Comparison of ENCODE assay signal across 19 cellular contexts in genomic region chr19:11574689-11575088, GRCh38. TPM values are rescaled to one million over a fixed set of nuclear protein-coding genes. Genes with fewer than 3 reads are reported as not detected.
DNase-seq lines count a peak whose midpoint lies in the region; ATAC-seq, FAIRE-seq and TF ChIP-seq lines count a peak whose summit lies in the region.
"Had no signal": no experiment of that assay in that cellular context is flagged by ENCODE, and none has a peak within 500 bp of the region (broad histone marks: within the 10 kb centered on the region; RNA-seq: fewer than 3 reads in every experiment).

No MANE protein-coding gene starts in this region.

- no peaks in the 10 kb centered on the region for H3K79me2 ChIP-seq in mammary epithelial cell (ENCODE audit: insufficient read depth, low read length)

- no peaks in the 10 kb centered on the region for H3K9me3 Mint-ChIP-seq in activated CD4-positive, alpha-beta T cell treated with anti-CD3 and anti-CD28 coated beads for 36 hours (ENCODE audit: low read depth)
- H3K9me3 Mint-ChIP-seq in activated T-helper 17 cell treated with anti-CD3 and anti-CD28 coated beads, Interleukin-2, amount 50 U/mL, for 72 hours: no peaks in the 10 kb centered on the region
- no peaks in the 10 kb centered on the region for H3K9me3 Mint-ChIP-seq in stimulated activated effector memory CD8-positive, alpha-beta T cell treated with anti-CD3 and anti-CD28 coated beads, Interleukin-12 subunit alpha, Interleukin-12 subunit beta, amount 100 ng/mL, for 72 hours
- H3K9me3 Mint-ChIP-seq: HFFc6 had no signal

- dilution Hi-C loops in mammary epithelial cell (cut with HindIII; ENCODE audit: low sequenced_read_pairs): loop anchor here (5.0 kb wide), 1 partner anchor 72 kb away; no protein-coding TSS in a partner anchor

- no peaks in the 10 kb centered on the region for H3K36me3 Mint-ChIP-seq in activated CD4-positive, alpha-beta T cell treated with anti-CD3 and anti-CD28 coated beads for 36 hours (ENCODE audit: low read depth)
- H3K36me3 Mint-ChIP-seq in activated T-helper 17 cell treated with anti-CD3 and anti-CD28 coated beads, Interleukin-2, amount 50 U/mL, for 72 hours (ENCODE audit: low read depth): no peaks in the 10 kb centered on the region
- H3K36me3 Mint-ChIP-seq in stimulated activated effector memory CD8-positive, alpha-beta T cell treated with anti-CD3 and anti-CD28 coated beads, Interleukin-12 subunit alpha, Interleukin-12 subunit beta, amount 100 ng/mL, for 72 hours: peaks cover 7% of the 10 kb centered on the region

- no peak overlapping the region for H3K4me3 ChIP-seq in mammary epithelial cell (replicated peaks in 1 of 3; ENCODE audit: insufficient read depth in 1 of 3, low read depth in 2 of 3, low read length in 3 of 3)

- no peaks in the 10 kb centered on the region for H3K36me3 ChIP-seq in mammary epithelial cell (ENCODE audit: insufficient read depth, low read length)

- H3K27ac Mint-ChIP-seq in activated CD4-positive, alpha-beta T cell treated with anti-CD3 and anti-CD28 coated beads for 36 hours: no peak overlapping the region
- H3K27ac Mint-ChIP-seq in activated T-helper 17 cell treated with anti-CD3 and anti-CD28 coated beads, Interleukin-2, amount 50 U/mL, for 72 hours: no peak overlapping the region
- no peak overlapping the region for H3K27ac Mint-ChIP-seq in stimulated activated effector memory CD8-positive, alpha-beta T cell treated with anti-CD3 and anti-CD28 coated beads, Interleukin-12 subunit alpha, Interleukin-12 subunit beta, amount 100 ng/mL, for 72 hours
- H3K27ac Mint-ChIP-seq: HFFc6 had no signal

- no peak overlapping the region for H2AFZ ChIP-seq in mammary epithelial cell (ENCODE audit: low read depth, low read length)

- peak; percentile 29 for DNase-seq in activated CD4-positive, alpha-beta T cell treated with anti-CD3 and anti-CD28 coated beads for 36 hours
- DNase-seq in activated CD4-positive, alpha-beta T cell treated with anti-CD3 and anti-CD28 coated beads for 48 hours: no peak
- DNase-seq in GM18507 (ENCODE audit: extremely low spot score, insufficient read length, low read depth): no peak
- no peak for DNase-seq in stimulated activated effector memory CD8-positive, alpha-beta T cell treated with anti-CD3 and anti-CD28 coated beads, Interleukin-12 subunit alpha, Interleukin-12 subunit beta, amount 100 ng/mL, for 72 hours (ENCODE audit: low spot score in 2 of 2)
- no peak for DNase-seq in mammary epithelial cell
- no peak for DNase-seq in stimulated activated CD4-positive, alpha-beta T cell treated with anti-CD3 and anti-CD28 coated beads, Interleukin-15, amount 100 ng/mL, for 24 hours
- DNase-seq in medulla oblongata (ENCODE audit: extremely low spot score): no peak
- DNase-seq: COR-L47, DMS153, HFFc6, KG1, NCI-H1048, NCI-H774, SHP77 had no signal

- peaks cover 10% of the 10 kb centered on the region for H3K4me1 Mint-ChIP-seq in activated CD4-positive, alpha-beta T cell treated with anti-CD3 and anti-CD28 coated beads for 36 hours
- no peaks in the 10 kb centered on the region for H3K4me1 Mint-ChIP-seq in activated T-helper 17 cell treated with anti-CD3 and anti-CD28 coated beads, Interleukin-2, amount 50 U/mL, for 72 hours
- H3K4me1 Mint-ChIP-seq in stimulated activated effector memory CD8-positive, alpha-beta T cell treated with anti-CD3 and anti-CD28 coated beads, Interleukin-12 subunit alpha, Interleukin-12 subunit beta, amount 100 ng/mL, for 72 hours: peaks cover 7% of the 10 kb centered on the region

- no peaks in the 10 kb centered on the region for H4K20me1 ChIP-seq in mammary epithelial cell (ENCODE audit: insufficient read depth, low read length)

- WGBS in mammary epithelial cell (ENCODE audit: low coverage, missing lambda C conversion rate): 87% methylated on average over 6 of the region's 9 CpGs

- H3K9ac ChIP-seq in mammary epithelial cell (ENCODE audit: insufficient read depth, low read length): no peak overlapping the region

- BruUV-seq in mammary epithelial cell (replicated peaks; lab: Mats Ljungman, UMichigan): no TSS peak

- POLR2A ChIA-PET in activated CD4-positive, alpha-beta T cell treated with anti-CD3 and anti-CD28 coated beads for 36 hours (lab: Charles Lee): no interaction called here

- H3K4me2 ChIP-seq in mammary epithelial cell (ENCODE audit: insufficient read depth, low read depth, low read length): no peak overlapping the region

- H3K9me3 ChIP-seq in mammary epithelial cell (replicated peaks; ENCODE audit: insufficient read depth, low read length): no peaks in the 10 kb centered on the region

- in situ Hi-C loops in mammary epithelial cell (cut with MboI; ENCODE audit: low sequenced_read_pairs in 2 of 2): loop anchor here in 1 of 2 donors (5.0 kb wide), 1 partner anchor 92 kb away; the partner anchor contains the start of gene ELAVL3

- CTCF ChIA-PET in activated CD4-positive, alpha-beta T cell treated with anti-CD3 and anti-CD28 coated beads for 36 hours (lab: Charles Lee): no interaction called here
- CTCF ChIA-PET in mammary epithelial cell (lab: Charles Lee; ENCODE audit: low non-redundant PET): no interaction called here

- ATAC-seq in activated CD4-positive, alpha-beta T cell treated with anti-CD3 and anti-CD28 coated beads for 36 hours: no peak
- ATAC-seq in activated T-helper 17 cell treated with anti-CD3 and anti-CD28 coated beads, Interleukin-2, amount 50 U/mL, for 72 hours (replicated peaks): peak; percentile 81
- peak; percentile 72 for ATAC-seq in stimulated activated effector memory CD8-positive, alpha-beta T cell treated with anti-CD3 and anti-CD28 coated beads, Interleukin-12 subunit alpha, Interleukin-12 subunit beta, amount 100 ng/mL, for 72 hours
- ATAC-seq: Panc1 had no signal

- no peaks in the 10 kb centered on the region for H3K27me3 Mint-ChIP-seq in activated CD4-positive, alpha-beta T cell treated with anti-CD3 and anti-CD28 coated beads for 36 hours
- no peaks in the 10 kb centered on the region for H3K27me3 Mint-ChIP-seq in activated T-helper 17 cell treated with anti-CD3 and anti-CD28 coated beads, Interleukin-2, amount 50 U/mL, for 72 hours

- intact Hi-C loops in activated CD4-positive, alpha-beta T cell treated with anti-CD3 and anti-CD28 coated beads for 36 hours (cut with DNase I, micrococcal nuclease): no loop called here
- intact Hi-C loops in mammary epithelial cell (cut with micrococcal nuclease): no loop called here

- H3K27me3 ChIP-seq in mammary epithelial cell (ENCODE audit: insufficient read depth, low read length): no peaks in the 10 kb centered on the region

- no peak overlapping the region for H3K27ac ChIP-seq in mammary epithelial cell (ENCODE audit: insufficient read depth, low read depth, low read length)
- H3K27ac ChIP-seq: 22Rv1, C4-2B had no signal

- peak; percentile 67 for FAIRE-seq in GM18507 (lab: Jason Lieb, UNC)
- FAIRE-seq: H1 had no signal

- no peak for TF ChIP-seq CTCF in mammary epithelial cell (conservative IDR thresholded peaks at IDR 0.05 in 1 of 2, IDR thresholded peaks at IDR 0.05 in 1 of 2; ENCODE audit: extremely low read depth in 1 of 2, insufficient read depth in 1 of 2, low read depth in 1 of 2, low read length in 2 of 2)

- H3K4me3 Mint-ChIP-seq in activated CD4-positive, alpha-beta T cell treated with anti-CD3 and anti-CD28 coated beads for 36 hours: no peak overlapping the region
- H3K4me3 Mint-ChIP-seq in activated T-helper 17 cell treated with anti-CD3 and anti-CD28 coated beads, Interleukin-2, amount 50 U/mL, for 72 hours: no peak overlapping the region
- H3K4me3 Mint-ChIP-seq in stimulated activated effector memory CD8-positive, alpha-beta T cell treated with anti-CD3 and anti-CD28 coated beads, Interleukin-12 subunit alpha, Interleukin-12 subunit beta, amount 100 ng/mL, for 72 hours: no peak overlapping the region
- H3K4me3 Mint-ChIP-seq: HFFc6 had no signal

- peaks cover 15% of the 10 kb centered on the region for H3K4me1 ChIP-seq in mammary epithelial cell (ENCODE audit: insufficient read depth, low read length)

RNA-seq across cellular contexts. Expression of gene ACP5, which starts 2.8 kb away (rescaled TPM):
- total RNA-seq in activated CD4-positive, alpha-beta T cell treated with anti-CD3 and anti-CD28 coated beads for 36 hours: 10 to 100 TPM; 10.3 to 12.4 TPM
- total RNA-seq in activated T-helper 17 cell treated with anti-CD3 and anti-CD28 coated beads, Interleukin-2, amount 50 U/mL, for 72 hours: 10 to 100 TPM; 19.9 to 26.3 TPM
- total RNA-seq in mammary epithelial cell: 10 to 100 TPM in 1 of 2 donors, 1 to 10 TPM in 1; 9.8 to 12.0 TPM
- polyA plus RNA-seq in mammary epithelial cell: 24.4 TPM
- 44.7 TPM for polyA minus RNA-seq in mammary epithelial cell

RNA-seq across cellular contexts. Expression of gene ELOF1, which starts 15.7 kb away (rescaled TPM):
- 10 to 100 TPM; 48.0 to 53.7 TPM for total RNA-seq in activated CD4-positive, alpha-beta T cell treated with anti-CD3 and anti-CD28 coated beads for 36 hours
- 10 to 100 TPM; 48.0 to 66.5 TPM for total RNA-seq in activated T-helper 17 cell treated with anti-CD3 and anti-CD28 coated beads, Interleukin-2, amount 50 U/mL, for 72 hours
- total RNA-seq in mammary epithelial cell: 10 to 100 TPM; 34.7 to 71.2 TPM
- 93.0 TPM for polyA plus RNA-seq in mammary epithelial cell
- polyA minus RNA-seq in mammary epithelial cell: 70.5 TPM

RNA-seq across cellular contexts. Expression of gene ZNF627, which starts 22.6 kb away (rescaled TPM):
- 1 to 10 TPM; 6.4 to 6.7 TPM for total RNA-seq in activated CD4-positive, alpha-beta T cell treated with anti-CD3 and anti-CD28 coated beads for 36 hours
- 1 to 10 TPM; 4.6 to 5.9 TPM for total RNA-seq in activated T-helper 17 cell treated with anti-CD3 and anti-CD28 coated beads, Interleukin-2, amount 50 U/mL, for 72 hours
- 10 to 100 TPM in 1 of 2 donors, 1 to 10 TPM in 1; 7.4 to 18.5 TPM for total RNA-seq in mammary epithelial cell
- 4.3 TPM for polyA plus RNA-seq in mammary epithelial cell
- polyA minus RNA-seq in mammary epithelial cell: 3.7 TPM

RNA-seq across cellular contexts. Expression of gene CNN1, which starts 36.0 kb away (rescaled TPM):
- not detected for total RNA-seq in activated CD4-positive, alpha-beta T cell treated with anti-CD3 and anti-CD28 coated beads for 36 hours
- total RNA-seq in activated T-helper 17 cell treated with anti-CD3 and anti-CD28 coated beads, Interleukin-2, amount 50 U/mL, for 72 hours: not detected
- total RNA-seq in mammary epithelial cell: 10 to 100 TPM in 1 of 2 donors, not detected in 1; 35.3 TPM
- polyA plus RNA-seq in mammary epithelial cell: 0.03 TPM
- not detected for polyA minus RNA-seq in mammary epithelial cell

RNA-seq across cellular contexts. Expression of gene ECSIT, which starts 45.8 kb away (rescaled TPM):
- 10 to 100 TPM; 37.2 to 44.6 TPM for total RNA-seq in activated CD4-positive, alpha-beta T cell treated with anti-CD3 and anti-CD28 coated beads for 36 hours
- 10 to 100 TPM; 44.2 to 53.3 TPM for total RNA-seq in activated T-helper 17 cell treated with anti-CD3 and anti-CD28 coated beads, Interleukin-2, amount 50 U/mL, for 72 hours
- 10 to 100 TPM; 13.7 to 16.8 TPM for total RNA-seq in mammary epithelial cell
- polyA plus RNA-seq in mammary epithelial cell: 28.5 TPM
- polyA minus RNA-seq in mammary epithelial cell: 23.6 TPM
